ENCODE assay signal across 11 cellular contexts in the genomic region with DNA sequence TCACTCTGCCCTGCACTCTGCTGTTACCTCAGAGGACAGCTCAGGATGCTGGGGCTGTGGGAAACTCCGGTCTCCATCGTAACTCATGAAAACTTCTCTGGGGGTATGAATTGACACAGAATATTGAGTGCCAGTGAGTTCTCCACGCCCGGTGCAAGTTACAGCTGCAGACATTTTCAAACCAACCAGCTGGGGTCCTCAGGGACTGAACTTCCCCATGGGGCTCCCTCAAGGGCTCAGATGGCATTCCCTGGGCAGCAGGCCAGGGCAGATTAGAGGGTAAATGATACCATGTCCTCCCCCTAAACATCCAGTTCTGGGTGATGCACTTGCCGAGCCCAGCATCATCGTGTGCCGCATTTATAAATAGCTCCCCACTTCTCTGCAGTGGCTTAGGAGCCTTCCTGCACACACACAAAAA. TPM values are rescaled to one million over a fixed set of nuclear protein-coding genes. Genes with fewer than 3 reads are reported as not detected.
DNase-seq lines count a peak whose midpoint lies in the region; ATAC-seq and TF ChIP-seq lines count a peak whose summit lies in the region.
"Had no signal": no experiment of that assay in that cellular context is flagged by ENCODE, and none has a peak within 500 bp of the region (broad histone marks: within the 10 kb centered on the region; RNA-seq: fewer than 3 reads in every experiment).

No MANE protein-coding gene starts in this region.

- no peaks in the 10 kb centered on the region for H3K27me3 ChIP-seq in foreskin keratinocyte
- no peaks in the 10 kb centered on the region for H3K27me3 ChIP-seq in effector memory CD4-positive, alpha-beta T cell (replicated peaks; ENCODE audit: control insufficient read depth, insufficient read depth, low read length, poor library complexity, severe bottlenecking)
- H3K27me3 ChIP-seq: pancreas had no signal

- H3K4me3 ChIP-seq in effector memory CD4-positive, alpha-beta T cell (ENCODE audit: insufficient read depth, low read depth, low read length, poor library complexity, severe bottlenecking), result no peak overlapping the region
- H3K4me3 ChIP-seq: GM23338, pancreas had no signal

- no peaks in the 10 kb centered on the region for H3K36me3 ChIP-seq in effector memory CD4-positive, alpha-beta T cell (ENCODE audit: control insufficient read depth, insufficient read depth, low read length)
- H3K36me3 ChIP-seq: pancreas had no signal

- peak; percentile 35 for DNase-seq in A172 (ENCODE audit: low spot score)
- DNase-seq in NCI-H2107 (lab: John Stamatoyannopoulos, UW), result peak; percentile 98
- no peak for DNase-seq in foreskin keratinocyte
- no peak for DNase-seq in activated CD4-positive, CD25-positive, alpha-beta regulatory T cell treated with anti-CD3 and anti-CD28 coated beads, Interleukin-2, amount 50 U/mL, for 72 hours
- DNase-seq in effector memory CD4-positive, alpha-beta T cell, result no peak
- DNase-seq in islet precursor cell, result no peak
- DNase-seq in NCI-H2029 (lab: John Stamatoyannopoulos, UW), result no peak
- DNase-seq: NCI-H510A, pancreas had no signal

- peaks cover 14% of the 10 kb centered on the region for H3K4me1 ChIP-seq in foreskin keratinocyte
- H3K4me1 ChIP-seq in effector memory CD4-positive, alpha-beta T cell (ENCODE audit: control insufficient read depth, insufficient read depth, low read length, poor library complexity, severe bottlenecking), result no peaks in the 10 kb centered on the region
- H3K4me1 ChIP-seq: pancreas had no signal

- peak; percentile 49 for ATAC-seq in GM19463 (IDR thresholded peaks at IDR 0.05; ENCODE audit: unreplicated experiment)
- no peak for ATAC-seq in foreskin keratinocyte
- ATAC-seq: GM23338, pancreas had no signal

- TF ChIP-seq CTCF in foreskin keratinocyte (conservative IDR thresholded peaks at IDR 0.05), result peak; percentile 3

- H3K27ac ChIP-seq in foreskin keratinocyte, result no peak overlapping the region
- H3K27ac ChIP-seq in effector memory CD4-positive, alpha-beta T cell (ENCODE audit: insufficient read depth, low read length, poor library complexity, severe bottlenecking), result no peak overlapping the region
- H3K27ac ChIP-seq: pancreas had no signal

- no peaks in the 10 kb centered on the region for H3K9me3 ChIP-seq in effector memory CD4-positive, alpha-beta T cell (ENCODE audit: control insufficient read depth, low read length)
- H3K9me3 ChIP-seq: pancreas had no signal

RNA-seq across cellular contexts. Expression of a gene that starts 27.8 kb away (rescaled TPM):
- total RNA-seq in A172 (2014; rRNA removed; shearing (Covaris generic)), result 31.0 and 33.5 TPM in 2 replicates
- 10.4 and 11.6 TPM in 2 replicates for total RNA-seq in foreskin keratinocyte
- polyA plus RNA-seq in foreskin keratinocyte, result 2.8 and 3.7 TPM in 2 replicates

Comparison
In these comparisons a context has a peak if more than half of its experiments do, and no peak if none do; other contexts are left out.
1. DNase-seq: peak in A172 (single experiment) and NCI-H2107 (single experiment); none in foreskin keratinocyte (0 of 2), activated CD4-positive, CD25-positive, alpha-beta regulatory T cell treated with anti-CD3 and anti-CD28 coated beads, Interleukin-2, amount 50 U/mL, for 72 hours (single experiment), effector memory CD4-positive, alpha-beta T cell (0 of 3), islet precursor cell (single experiment) and NCI-H2029 (single experiment).